ENCODE assay signal across 26 cellular contexts in genomic region chr5:141965071-141965470, GRCh38. TPM values are rescaled to one million over a fixed set of nuclear protein-coding genes. Genes with fewer than 3 reads are reported as not detected.
DNase-seq lines count a peak whose midpoint lies in the region; ATAC-seq and TF ChIP-seq lines count a peak whose summit lies in the region.
"Had no signal": no experiment of that assay in that cellular context is flagged by ENCODE, and none has a peak within 500 bp of the region (broad histone marks: within the 10 kb centered on the region; RNA-seq: fewer than 3 reads in every experiment).

No MANE protein-coding gene starts in this region.

- no peak overlapping the region for H2BK12ac ChIP-seq in mesenchymal stem cell (ENCODE audit: low read length in 2 of 2)

- H3K79me1 ChIP-seq in mesenchymal stem cell (replicated peaks; ENCODE audit: low read length, poor library complexity, severe bottlenecking): no peaks in the 10 kb centered on the region

- H4K8ac ChIP-seq in mesenchymal stem cell (ENCODE audit: low read length): no peak overlapping the region

- DNase-seq in BE2C: peak; percentile 43
- peak; percentile 97 for DNase-seq in LHCN-M2 (ENCODE audit: low read depth)
- peak; percentile 32 for DNase-seq in mesenchymal stem cell
- DNase-seq in skeletal muscle cell (ENCODE audit: low read depth): peak; percentile 31
- no peak for DNase-seq in iPS-NIHi11 (ENCODE audit: low spot score)
- DNase-seq: CD8-positive, alpha-beta T cell; DMS 273 treated with DMSO at 0.1 percent for 48 hours; DMS79 treated with DMSO at 0.1 percent for 48 hours; NCI-H1048; NCI-H1417; NCI-H1694; NCI-H2081 treated with DMSO at 0.1 percent for 48 hours; NCI-H2171; NCI-H226; NCI-H510A; NCI-H69; Right ventricle myocardium superior; RPMI8226 had no signal

- H3K9ac ChIP-seq in mesenchymal stem cell (ENCODE audit: low read length): no peak overlapping the region
- H3K9ac ChIP-seq: BLaER1 treated with 17β-estradiol and CSF1 and Interleukin-3, amounts not matched to agents 10 nM and 100 nM; KMS-11 had no signal

- no peak overlapping the region for H3K14ac ChIP-seq in mesenchymal stem cell (ENCODE audit: low read length in 2 of 2)

- ATAC-seq in HG03039 (IDR thresholded peaks at IDR 0.05; ENCODE audit: unreplicated experiment): no peak
- ATAC-seq in HG03439 (IDR thresholded peaks at IDR 0.05; ENCODE audit: unreplicated experiment): no peak
- ATAC-seq: CD8-positive, alpha-beta T cell; HCT116 had no signal

- TF ChIP-seq CTCF in BE2C (IDR thresholded peaks at IDR 0.05; ENCODE audit: low read depth, low read length): no peak

- H3K4ac ChIP-seq in mesenchymal stem cell (ENCODE audit: low read depth in 1 of 2, low read length in 2 of 2): no peak overlapping the region

- no peak overlapping the region for H4K91ac ChIP-seq in mesenchymal stem cell (ENCODE audit: low read length)

- H3K4me1 ChIP-seq in BE2C: peaks cover 10% of the 10 kb centered on the region
- no peaks in the 10 kb centered on the region for H3K4me1 ChIP-seq in mesenchymal stem cell (ENCODE audit: control insufficient read depth, insufficient read depth, low read depth, low read length)

- no peak overlapping the region for H3K4me3 ChIP-seq in BE2C (ENCODE audit: low read depth, low read length)
- H3K4me3 ChIP-seq in mesenchymal stem cell (ENCODE audit: insufficient read depth in 1 of 2, low read depth in 1 of 2, low read length in 2 of 2): no peak overlapping the region
- no peak overlapping the region for H3K4me3 ChIP-seq in skeletal muscle cell (ENCODE audit: low read depth, low read length)
- H3K4me3 ChIP-seq: BLaER1 treated with 17β-estradiol and CSF1 and Interleukin-3, amounts not matched to agents 10 nM and 100 nM had no signal

- H3K36me3 ChIP-seq in BE2C: no peaks in the 10 kb centered on the region
- H3K36me3 ChIP-seq in mesenchymal stem cell (ENCODE audit: control insufficient read depth in 1 of 2, insufficient read depth in 2 of 2, low read depth in 1 of 2, low read length in 2 of 2): no peaks in the 10 kb centered on the region
- H3K36me3 ChIP-seq: BLaER1 treated with 17β-estradiol and CSF1 and Interleukin-3, amounts not matched to agents 10 nM and 100 nM had no signal

- H3K9me3 ChIP-seq in BE2C (no peaks in the 10 kb centered on the region), mesenchymal stem cell (ENCODE audit: control insufficient read depth, low read length) (no peaks in the 10 kb centered on the region)
- H3K9me3 ChIP-seq: BLaER1 treated with 17β-estradiol and CSF1 and Interleukin-3, amounts not matched to agents 10 nM and 100 nM had no signal

- no peak overlapping the region for H2BK15ac ChIP-seq in mesenchymal stem cell (ENCODE audit: low read depth, poor library complexity, severe bottlenecking)

- no peak overlapping the region for H3K27ac ChIP-seq in mesenchymal stem cell (ENCODE audit: low read length, poor library complexity, severe bottlenecking)
- H3K27ac ChIP-seq: BLaER1 treated with 17β-estradiol and CSF1 and Interleukin-3, amounts not matched to agents 10 nM and 100 nM; KMS-11 had no signal

- H2BK5ac ChIP-seq in mesenchymal stem cell (ENCODE audit: low read depth, low read length, poor library complexity, severe bottlenecking): no peak overlapping the region

- 23% methylated on average over 5 of the region's 7 CpGs for WGBS in mesenchymal stem cell

- H3K4me2 ChIP-seq in mesenchymal stem cell (ENCODE audit: low read length, poor library complexity, severe bottlenecking): no peak overlapping the region
- H3K4me2 ChIP-seq: BLaER1 treated with 17β-estradiol and CSF1 and Interleukin-3, amounts not matched to agents 10 nM and 100 nM; KMS-11 had no signal

- H3K18ac ChIP-seq in mesenchymal stem cell (ENCODE audit: low read depth in 1 of 2, low read length in 2 of 2): no peak overlapping the region

- no peaks in the 10 kb centered on the region for H3K27me3 ChIP-seq in BE2C
- no peaks in the 10 kb centered on the region for H3K27me3 ChIP-seq in mesenchymal stem cell (ENCODE audit: control insufficient read depth in 1 of 2, insufficient read depth in 1 of 2, low read length in 2 of 2)
- H3K27me3 ChIP-seq: BLaER1 treated with 17β-estradiol and CSF1 and Interleukin-3, amounts not matched to agents 10 nM and 100 nM had no signal

- peak overlapping the region in 1 of 2 experiments; percentile 73 for H3K23ac ChIP-seq in mesenchymal stem cell (ENCODE audit: low read length in 2 of 2)

- H2AK5ac ChIP-seq in mesenchymal stem cell (ENCODE audit: low read length, severe bottlenecking): no peak overlapping the region

- H2AFZ ChIP-seq in mesenchymal stem cell (ENCODE audit: low read depth, low read length): no peak overlapping the region

- H2BK120ac ChIP-seq in mesenchymal stem cell (ENCODE audit: low read depth, low read length): no peak overlapping the region

RNA-seq across cellular contexts. Expression of gene RNF14, which starts 3.8 kb away (rescaled TPM):
- polyA plus RNA-seq in BE2C (2012; ENCODE audit: insufficient read depth, insufficient read length, low read depth): 84.7 TPM
- total RNA-seq in LHCN-M2 (2014; rRNA removed): 85.4 and 99.4 TPM in 2 replicates
- 54.4 TPM for polyA plus RNA-seq in LHCN-M2 (2012)
- 48.6 TPM for polyA plus RNA-seq in mesenchymal stem cell (2013, experiment 1 of 2)
- polyA plus RNA-seq in mesenchymal stem cell (2013, experiment 2 of 2): 52.3 TPM

RNA-seq across cellular contexts. Expression of gene PCDH12, which starts 7.1 kb away (rescaled TPM):
- 2.4 TPM for polyA plus RNA-seq in BE2C (2012; ENCODE audit: insufficient read depth, insufficient read length, low read depth)
- total RNA-seq in LHCN-M2 (2014; rRNA removed): under 0.01 TPM in 1 of 2 replicates, not detected in the other
- polyA plus RNA-seq in LHCN-M2 (2012): 0.02 TPM
- polyA plus RNA-seq in mesenchymal stem cell (2013, experiment 1 of 2): 0.10 TPM
- polyA plus RNA-seq in mesenchymal stem cell (2013, experiment 2 of 2): 0.11 TPM
- total RNA-seq: CD8-positive, alpha-beta T cell; H4; SK-MEL-5 had no signal
- polyA plus RNA-seq: AG04450 had no signal

RNA-seq across cellular contexts. Expression of gene DELE1, which starts 41.4 kb away (rescaled TPM):
- 121 TPM for polyA plus RNA-seq in BE2C (2012; ENCODE audit: insufficient read depth, insufficient read length, low read depth)
- total RNA-seq in LHCN-M2 (2014; rRNA removed): 53.9 and 61.4 TPM in 2 replicates
- 29.9 TPM for polyA plus RNA-seq in LHCN-M2 (2012)
- polyA plus RNA-seq in mesenchymal stem cell (2013, experiment 1 of 2): 36.7 TPM
- 36.2 TPM for polyA plus RNA-seq in mesenchymal stem cell (2013, experiment 2 of 2)

RNA-seq across cellular contexts. Expression of gene GNPDA1, which starts 47.8 kb away (rescaled TPM):
- 95.4 TPM for polyA plus RNA-seq in BE2C (2012; ENCODE audit: insufficient read depth, insufficient read length, low read depth)
- total RNA-seq in LHCN-M2 (2014; rRNA removed): 53.5 and 113 TPM in 2 replicates
- polyA plus RNA-seq in LHCN-M2 (2012): 57.3 TPM
- 40.6 TPM for polyA plus RNA-seq in mesenchymal stem cell (2013, experiment 1 of 2)
- 41.0 TPM for polyA plus RNA-seq in mesenchymal stem cell (2013, experiment 2 of 2)
